Comparison of ENCODE assay signal across 17 cellular contexts in genomic region chr10:79092292-79092896, GRCh38. TPM values are rescaled to one million over a fixed set of nuclear protein-coding genes. Genes with fewer than 3 reads are reported as not detected.
A peak's percentile ranks its signal among the peaks of the same experiment; 100 is the strongest.
DNase-seq lines count a peak whose midpoint lies in the region; ATAC-seq, FAIRE-seq and TF ChIP-seq lines count a peak whose summit lies in the region.
"Had no signal": no experiment of that assay in that cellular context is flagged by ENCODE, and none has a peak within 500 bp of the region (broad histone marks: within the 10 kb centered on the region; RNA-seq: fewer than 3 reads in every experiment).

No MANE protein-coding gene starts in this region.

- dilution Hi-C loops in IMR-90 (cut with HindIII; ENCODE audit: low sequenced_read_pairs, unreplicated experiment) = no loop called here

- H3K36me3 Mint-ChIP-seq in brain (peaks cover 13% of the 10 kb centered on the region), osteocyte (ENCODE audit: unreplicated experiment) (peaks cover 2% of the 10 kb centered on the region)

- H3K4ac ChIP-seq in IMR-90 (ENCODE audit: low read depth, low read length) = 0 out of 2 replicates have a peak overlapping the region, but pooled peaks have one; percentile 22

- peaks cover 12 to 95% of the 10 kb centered on the region in 2 experiments; a peak in 3 of 4 replicates for H3K79me1 ChIP-seq in IMR-90 (ENCODE audit: low read depth in 1 of 2, low read length in 2 of 2)

- H3K4me1 ChIP-seq in A549 (peaks cover 97% of the 10 kb centered on the region), IMR-90 (ENCODE audit: control insufficient read depth, insufficient read depth, low read length) (peaks cover 61% of the 10 kb centered on the region)

- H4K5ac ChIP-seq in IMR-90 (ENCODE audit: low read depth, low read length) = no peak overlapping the region

- no TSS peak for BruUV-seq in IMR-90 (replicated peaks; lab: Mats Ljungman, UMichigan)

- intact Hi-C loops in IMR-90 (cut with micrococcal nuclease) = no loop called here

- H2BK120ac ChIP-seq in IMR-90 (ENCODE audit: low read depth, low read length) = no peak overlapping the region

- DNase-seq in A549 (ENCODE audit: low read depth in 1 of 2, low spot score in 1 of 2) (no peak), IMR-90 (no peak), osteocyte (ENCODE audit: extremely low spot score, unreplicated experiment) (no peak), epidermal melanocyte (ENCODE audit: insufficient read length, low spot score) (no peak), caudate nucleus (lab: John Stamatoyannopoulos, UW) (no peak)
- DNase-seq in effector CD8-positive, alpha-beta T cell (lab: John Stamatoyannopoulos, UW) = no peak
- DNase-seq: activated CD4-positive, alpha-beta T cell treated with anti-CD3 and anti-CD28 coated beads for 48 hours; activated T-cell treated with anti-CD3 and anti-CD28 coated beads, Interleukin-2, amount 50 U/mL, for 24 hours; amniotic stem cell; colonic mucosa; DMS 273 treated with DMSO at 0.1 percent for 48 hours; NCI-H774; substantia nigra had no signal

- no peak for TF ChIP-seq RAD21 in A549 (conservative IDR thresholded peaks at IDR 0.05 in 1 of 2, IDR thresholded peaks at IDR 0.05 in 1 of 2)
- TF ChIP-seq RAD21 in IMR-90 (IDR thresholded peaks at IDR 0.05; ENCODE audit: low read length) = no peak

- H3K9me3 ChIP-seq in A549 = no peaks in the 10 kb centered on the region
- no peaks in the 10 kb centered on the region for H3K9me3 ChIP-seq in IMR-90 (ENCODE audit: control insufficient read depth, insufficient read depth, low read length)
- H3K9me3 ChIP-seq: colonic mucosa had no signal

- peak overlapping the region; percentile 3; the same call in 1 of the 2 replicates for H2AK5ac ChIP-seq in IMR-90 (ENCODE audit: low read depth, low read length)

- H3K9me3 Mint-ChIP-seq in brain (no peaks in the 10 kb centered on the region), osteocyte (ENCODE audit: unreplicated experiment) (no peaks in the 10 kb centered on the region)
- H3K9me3 Mint-ChIP-seq: activated T-cell treated with anti-CD3 and anti-CD28 coated beads, Interleukin-2, amount 50 U/mL, for 24 hours had no signal

- WGBS in A549 (ENCODE audit: missing lambda C conversion rate) = 91% methylated on average over 10 of the region's 10 CpGs
- WGBS in IMR-90 (ENCODE audit: extremely low coverage in 2 of 2, insufficient read length in 1 of 2), 2 experiments = 98% methylated on average over 6 of the region's 10 CpGs; no CpG with 5 or more reads in 1 of the 2 experiments

- H3K27me3 Mint-ChIP-seq in brain = no peaks in the 10 kb centered on the region
- no peaks in the 10 kb centered on the region for H3K27me3 Mint-ChIP-seq in osteocyte (ENCODE audit: unreplicated experiment)
- H3K27me3 Mint-ChIP-seq: activated T-cell treated with anti-CD3 and anti-CD28 coated beads, Interleukin-2, amount 50 U/mL, for 24 hours had no signal

- H3K4me3 ChIP-seq in A549 (no peak overlapping the region), IMR-90 (ENCODE audit: insufficient read depth, low read depth, low read length) (no peak overlapping the region)
- H3K4me3 ChIP-seq: colonic mucosa had no signal

- no peak for TF ChIP-seq EP300 in A549 (IDR thresholded peaks at IDR 0.05)

- TF ChIP-seq CTCF in A549 (IDR thresholded peaks at IDR 0.05) (no peak), IMR-90 (conservative IDR thresholded peaks at IDR 0.05; ENCODE audit: low read depth, low read length) (no peak), brain (conservative IDR thresholded peaks at IDR 0.05) (no peak), osteocyte (IDR thresholded peaks at IDR 0.05) (no peak)

- H3K4me2 ChIP-seq in A549 (peak overlapping the region; percentile 71; the same call in 2 of the 3 replicates), IMR-90 (ENCODE audit: low read depth, low read length) (no peak overlapping the region)

- H3K27me3 ChIP-seq in IMR-90 (ENCODE audit: control insufficient read depth, insufficient read depth, low read length) = no peaks in the 10 kb centered on the region
- H3K27me3 ChIP-seq: colonic mucosa had no signal

- no peak overlapping the region for H3K9ac ChIP-seq in IMR-90 (ENCODE audit: low read depth, low read length)

- ATAC-seq in A549 = no peak
- ATAC-seq in IMR-90 (ENCODE audit: low read depth) = no peak
- no peak for ATAC-seq in GM21360 (IDR thresholded peaks at IDR 0.05; ENCODE audit: unreplicated experiment)
- ATAC-seq: esophagus mucosa had no signal

- no peak overlapping the region for H3K18ac ChIP-seq in IMR-90 (ENCODE audit: low read depth, low read length)

- no peak overlapping the region for H4K91ac ChIP-seq in IMR-90 (ENCODE audit: insufficient read depth, low read depth, low read length)

- no peak overlapping the region for H2AFZ ChIP-seq in IMR-90 (replicated peaks; ENCODE audit: low read length, poor library complexity)

- H2BK5ac ChIP-seq in IMR-90 (ENCODE audit: low read depth, low read length, poor library complexity, severe bottlenecking) = no peak overlapping the region

- peaks cover 17% of the 10 kb centered on the region; the same call in 1 of the 2 replicates for H3K36me3 ChIP-seq in IMR-90 (ENCODE audit: control insufficient read depth, insufficient read depth, low read length)
- H3K36me3 ChIP-seq: colonic mucosa had no signal

- no peak for FAIRE-seq in A549 (lab: Jason Lieb, UNC)
- FAIRE-seq: GM19239 had no signal

- in situ Hi-C loops in IMR-90 (cut with MboI; ENCODE audit: low sequenced_read_pairs) = no loop called here

- peaks cover 99% of the 10 kb centered on the region for H4K20me1 ChIP-seq in IMR-90 (ENCODE audit: insufficient read depth, low read length)

- H3K9me1 ChIP-seq in IMR-90 (ENCODE audit: insufficient read depth, low read length) = peaks cover 72% of the 10 kb centered on the region

- H2BK20ac ChIP-seq in IMR-90 (ENCODE audit: low read depth, low read length) = no peak overlapping the region

- H3K27ac Mint-ChIP-seq in brain = peak overlapping the region; percentile 15 to 87 (median 49)
- peak overlapping the region; percentile 35 for H3K27ac Mint-ChIP-seq in osteocyte (ENCODE audit: unreplicated experiment)

- peak overlapping the region; percentile 70 to 82; a peak in 4 of 6 replicates for H3K27ac ChIP-seq in A549
- H3K27ac ChIP-seq in IMR-90 (ENCODE audit: insufficient read depth, low read length) = no peak overlapping the region
- H3K27ac ChIP-seq in caudate nucleus (ENCODE audit: low read depth, low read length) = no peak overlapping the region

- no peak overlapping the region for H2BK15ac ChIP-seq in IMR-90 (ENCODE audit: low read depth, low read length)

- no peak overlapping the region for H4K8ac ChIP-seq in IMR-90 (ENCODE audit: low read depth in 2 of 2, low read length in 2 of 2)

- H3K4me1 Mint-ChIP-seq in brain (peaks cover 94% of the 10 kb centered on the region), osteocyte (ENCODE audit: unreplicated experiment) (peaks cover 45% of the 10 kb centered on the region)

- no peak for TF ChIP-seq POLR2A in A549 (IDR thresholded peaks at IDR 0.05; ENCODE audit: low read length)
- no peak for TF ChIP-seq POLR2A in IMR-90 (IDR thresholded peaks at IDR 0.05; ENCODE audit: low read depth, low read length)

- peak overlapping the region in 1 of 5 experiments; percentile 23 for H3K4me3 Mint-ChIP-seq in brain
- no peak overlapping the region for H3K4me3 Mint-ChIP-seq in osteocyte (ENCODE audit: unreplicated experiment)
- H3K4me3 Mint-ChIP-seq: activated T-cell treated with anti-CD3 and anti-CD28 coated beads, Interleukin-2, amount 50 U/mL, for 24 hours had no signal

- no peak overlapping the region for H3K56ac ChIP-seq in IMR-90 (ENCODE audit: extremely low read depth, insufficient read depth, low read length)

- 0 out of 2 replicates have a peak overlapping the region, but pooled peaks have one; percentile 17 for H3K23ac ChIP-seq in IMR-90 (ENCODE audit: low read depth, low read length)

- H2AK9ac ChIP-seq in IMR-90 (replicated peaks; ENCODE audit: low read depth, low read length, poor library complexity) = no peak overlapping the region

- H3K14ac ChIP-seq in IMR-90 (replicated peaks; ENCODE audit: low read depth, low read length) = no peak overlapping the region

- POLR2A ChIA-PET in A549 (lab: Yijun Ruan, JAX) = no interaction called here
- POLR2A ChIA-PET in IMR-90 (lab: Charles Lee; ENCODE audit: unreplicated experiment) = interaction anchor here (0.6 kb wide), 1 partner anchor 35 kb away, joined by 4 read pairs; no protein-coding TSS in a partner anchor

- CTCF ChIA-PET in A549 (lab: Yijun Ruan, JAX) = interaction anchor here (1.4 to 2.3 kb wide), 3 partner anchors 17 to 1045 kb away, joined by 3 to 9 read pairs (median 4); no protein-coding TSS in a partner anchor
- CTCF ChIA-PET in IMR-90 (lab: Yijun Ruan, JAX) = no interaction called here

TF ChIP-seq in A549, 52 proteins besides CTCF, POLR2A, EP300 and RAD21 (continues in another document):
- TF ChIP-seq HEYL (CRISPR knock-in tag; IDR thresholded peaks at IDR 0.05) = no peak
- TF ChIP-seq KDM1A (IDR thresholded peaks at IDR 0.05; ENCODE audit: low read depth) = no peak
- TF ChIP-seq BHLHE40 (IDR thresholded peaks at IDR 0.05; ENCODE audit: low read depth, low read length) = no peak
- no peak for TF ChIP-seq NFE2L2 (conservative IDR thresholded peaks at IDR 0.05; ENCODE audit: low read length)
- TF ChIP-seq HOXA7 (CRISPR knock-in tag; IDR thresholded peaks at IDR 0.05) = no peak
- no peak for TF ChIP-seq MAFK (IDR thresholded peaks at IDR 0.05; ENCODE audit: partially characterized antibody)
- no peak for TF ChIP-seq RNF2 (IDR thresholded peaks at IDR 0.05; ENCODE audit: borderline replicate concordance, low read depth)

TF ChIP-seq in IMR-90, 13 proteins besides CTCF, POLR2A, EP300 and RAD21 (continues in another document):
- TF ChIP-seq CHD1 (IDR thresholded peaks at IDR 0.05; ENCODE audit: low read depth, low read length) (no peak), BHLHE40 (IDR thresholded peaks at IDR 0.05; ENCODE audit: low read depth, low read length) (no peak), CEBPB (IDR thresholded peaks at IDR 0.05; ENCODE audit: low read depth, low read length) (no peak), FOS (IDR thresholded peaks at IDR 0.05; ENCODE audit: low read depth, low read length) (no peak), RCOR1 (IDR thresholded peaks at IDR 0.05; ENCODE audit: insufficient replicate concordance, low read length) (no peak), SMC3 (IDR thresholded peaks at IDR 0.05; ENCODE audit: low read depth, low read length) (no peak), MAZ (IDR thresholded peaks at IDR 0.05; ENCODE audit: borderline replicate concordance, low read depth, low read length) (no peak)

RNA-seq across cellular contexts. Expression of gene ZMIZ1, which starts 23.6 kb away (rescaled TPM):
- polyA plus RNA-seq in A549 (2011; rRNA removed) = 8.1 and 14.7 TPM in 2 replicates
- polyA plus RNA-seq in A549 (2012; cell fraction: cytosol; rRNA removed) = 31.6 and 42.1 TPM in 2 replicates
- 63.3 and 68.3 TPM in 2 replicates for polyA plus RNA-seq in A549 (2012; cell fraction: nucleus; rRNA removed)
- polyA plus RNA-seq in A549 (2017; fragmentation: RNase III; extraction: RNeasy Plus Mini Kit Qiagen cat#74134 plus additional on column Dnase treatment) = 29.1 to 30.3 TPM (median 30.1 TPM) in 3 replicates
- 16.1 and 17.8 TPM in 2 replicates for polyA minus RNA-seq in A549 (2011; rRNA and poly(A)+ RNA removed)
- total RNA-seq in IMR-90 (2012; rRNA removed) = 6.6 and 6.7 TPM in 2 replicates
- polyA plus RNA-seq in IMR-90 (2012; rRNA removed) = 43.2 and 48.7 TPM in 2 replicates
- 39.5 and 51.2 TPM in 2 replicates for polyA plus RNA-seq in IMR-90 (2012; cell fraction: cytosol; rRNA removed)
- polyA plus RNA-seq in IMR-90 (2012; cell fraction: nucleus; rRNA removed; ENCODE audit: low replicate concordance) = 57.0 and 113 TPM in 2 replicates
- polyA plus RNA-seq in brain (ENCODE audit: insufficient read depth, low read depth, low replicate concordance) = 90.5 TPM
- total RNA-seq in osteocyte = 90.5 and 96.0 TPM in 2 replicates

Comparison
In these comparisons a context has a peak if more than half of its experiments do, and no peak if none do; other contexts are left out.
1. H3K27ac ChIP-seq: peak in A549 (2 of 2); none in IMR-90 (single experiment) and caudate nucleus (single experiment).